In genomic region chr7:98360221-98361124, GRCh38 we compare ENCODE assay signal across 12 cellular contexts. TPM values are rescaled to one million over a fixed set of nuclear protein-coding genes. Genes with fewer than 3 reads are reported as not detected.
DNase-seq lines count a peak whose midpoint lies in the region; ATAC-seq and TF ChIP-seq lines count a peak whose summit lies in the region.
"Had no signal": no experiment of that assay in that cellular context is flagged by ENCODE, and none has a peak within 500 bp of the region (broad histone marks: within the 10 kb centered on the region; RNA-seq: fewer than 3 reads in every experiment).

No MANE protein-coding gene starts in this region.

- no peaks in the 10 kb centered on the region for H3K36me3 Mint-ChIP-seq in activated T-helper 1 cell treated with anti-CD3 and anti-CD28 coated beads, Interleukin-12 subunit alpha, Interleukin-12 subunit beta, Interleukin-2, Interleukin-4 antibody, amounts not matched to agents 30 ng/mL and 10 ng/mL and 1 ng/mL, durations not matched to agents 14 hours and 24 hours and 36 hours (ENCODE audit: low read depth)
- H3K36me3 Mint-ChIP-seq: CD4-positive, CD25-positive, alpha-beta regulatory T cell had no signal

- intact Hi-C loops in activated T-helper 1 cell treated with anti-CD3 and anti-CD28 coated beads, Interleukin-12 subunit alpha, Interleukin-12 subunit beta, Interleukin-2, Interleukin-4 antibody, amounts not matched to agents 30 ng/mL and 10 ng/mL and 1 ng/mL, durations not matched to agents 14 hours and 24 hours and 36 hours (cut with micrococcal nuclease): no loop called here

- no peak overlapping the region for H3K4me3 ChIP-seq in mucosa of stomach (ENCODE audit: low read length)
- H3K4me3 ChIP-seq: sigmoid colon had no signal

- ATAC-seq in GM21367 (IDR thresholded peaks at IDR 0.05; ENCODE audit: unreplicated experiment): no peak

- H3K36me3 ChIP-seq in mucosa of stomach (ENCODE audit: control insufficient read depth, insufficient read depth, low read length): peaks cover 4% of the 10 kb centered on the region
- H3K36me3 ChIP-seq: brain microvascular endothelial cell, sigmoid colon had no signal

- DNase-seq in Daoy (ENCODE audit: low read depth) (peak; percentile 17), NAMALWA (ENCODE audit: low spot score) (peak; percentile 37), erythroblast (lab: John Stamatoyannopoulos, UW) (peak; percentile 17 to 28), NCI-H2227 treated with DMSO at 0.1 percent for 48 hours (lab: John Stamatoyannopoulos, UW) (no peak), NOMO-1 treated with DMSO at 0.1 percent for 48 hours (lab: John Stamatoyannopoulos, UW; ENCODE audit: unreplicated experiment) (no peak)
- no peak for DNase-seq in activated T-helper 1 cell treated with anti-CD3 and anti-CD28 coated beads, Interleukin-12 subunit alpha, Interleukin-12 subunit beta, Interleukin-2, Interleukin-4 antibody, amounts not matched to agents 30 ng/mL and 10 ng/mL and 1 ng/mL, durations not matched to agents 14 hours and 24 hours and 36 hours (ENCODE audit: low spot score)
- DNase-seq: brain microvascular endothelial cell; CD4-positive, CD25-positive, alpha-beta regulatory T cell; NCI-H1930; sigmoid colon had no signal

- peak overlapping the region; percentile 2 for H3K9ac ChIP-seq in mucosa of stomach (ENCODE audit: low read length)

- no peaks in the 10 kb centered on the region for H3K9me3 Mint-ChIP-seq in activated T-helper 1 cell treated with anti-CD3 and anti-CD28 coated beads, Interleukin-12 subunit alpha, Interleukin-12 subunit beta, Interleukin-2, Interleukin-4 antibody, amounts not matched to agents 30 ng/mL and 10 ng/mL and 1 ng/mL, durations not matched to agents 14 hours and 24 hours and 36 hours

- no peaks in the 10 kb centered on the region for H3K27me3 ChIP-seq in mucosa of stomach (ENCODE audit: control insufficient read depth, insufficient read depth, low read length)
- H3K27me3 ChIP-seq: brain microvascular endothelial cell, sigmoid colon had no signal

- no peak for TF ChIP-seq POLR2A in erythroblast (IDR thresholded peaks at IDR 0.05; ENCODE audit: low read length)

- H3K4me1 ChIP-seq in mucosa of stomach (ENCODE audit: control insufficient read depth, insufficient read depth, low read length): peaks cover 35% of the 10 kb centered on the region
- H3K4me1 ChIP-seq: sigmoid colon had no signal

- H3K9me3 ChIP-seq in mucosa of stomach (ENCODE audit: control insufficient read depth, low read length): no peaks in the 10 kb centered on the region
- H3K9me3 ChIP-seq: sigmoid colon had no signal

- H3K4me1 Mint-ChIP-seq in activated T-helper 1 cell treated with anti-CD3 and anti-CD28 coated beads, Interleukin-12 subunit alpha, Interleukin-12 subunit beta, Interleukin-2, Interleukin-4 antibody, amounts not matched to agents 30 ng/mL and 10 ng/mL and 1 ng/mL, durations not matched to agents 14 hours and 24 hours and 36 hours (ENCODE audit: low read depth): no peaks in the 10 kb centered on the region
- H3K4me1 Mint-ChIP-seq: CD4-positive, CD25-positive, alpha-beta regulatory T cell had no signal

- no peak overlapping the region for H3K4me3 Mint-ChIP-seq in activated T-helper 1 cell treated with anti-CD3 and anti-CD28 coated beads, Interleukin-12 subunit alpha, Interleukin-12 subunit beta, Interleukin-2, Interleukin-4 antibody, amounts not matched to agents 30 ng/mL and 10 ng/mL and 1 ng/mL, durations not matched to agents 14 hours and 24 hours and 36 hours
- H3K4me3 Mint-ChIP-seq: CD4-positive, CD25-positive, alpha-beta regulatory T cell had no signal

- H3K27me3 Mint-ChIP-seq in activated T-helper 1 cell treated with anti-CD3 and anti-CD28 coated beads, Interleukin-12 subunit alpha, Interleukin-12 subunit beta, Interleukin-2, Interleukin-4 antibody, amounts not matched to agents 30 ng/mL and 10 ng/mL and 1 ng/mL, durations not matched to agents 14 hours and 24 hours and 36 hours (ENCODE audit: insufficient read depth): no peaks in the 10 kb centered on the region
- H3K27me3 Mint-ChIP-seq: CD4-positive, CD25-positive, alpha-beta regulatory T cell had no signal

- H3K27ac Mint-ChIP-seq in activated T-helper 1 cell treated with anti-CD3 and anti-CD28 coated beads, Interleukin-12 subunit alpha, Interleukin-12 subunit beta, Interleukin-2, Interleukin-4 antibody, amounts not matched to agents 30 ng/mL and 10 ng/mL and 1 ng/mL, durations not matched to agents 14 hours and 24 hours and 36 hours: no peak overlapping the region

RNA-seq across cellular contexts. Expression of gene BAIAP2L1, which starts 40.4 kb away (rescaled TPM):
- 11.1 and 14.3 TPM in 2 replicates for total RNA-seq in Daoy (2014; rRNA removed; shearing (Covaris generic))
- total RNA-seq in activated T-helper 1 cell treated with anti-CD3 and anti-CD28 coated beads, Interleukin-12 subunit alpha, Interleukin-12 subunit beta, Interleukin-2, Interleukin-4 antibody, amounts not matched to agents 30 ng/mL and 10 ng/mL and 1 ng/mL, durations not matched to agents 14 hours and 24 hours and 36 hours: 1.7 and 2.7 TPM in 2 replicates

Comparison
In these comparisons a context has a peak if more than half of its experiments do, and no peak if none do; other contexts are left out.
1. DNase-seq: peak in Daoy (single experiment), NAMALWA (single experiment) and erythroblast (2 of 2); none in NCI-H2227 treated with DMSO at 0.1 percent for 48 hours (single experiment), activated T-helper 1 cell treated with anti-CD3 and anti-CD28 coated beads, Interleukin-12 subunit alpha, Interleukin-12 subunit beta, Interleukin-2, Interleukin-4 antibody, amounts not matched to agents 30 ng/mL and 10 ng/mL and 1 ng/mL, durations not matched to agents 14 hours and 24 hours and 36 hours (single experiment) and NOMO-1 treated with DMSO at 0.1 percent for 48 hours (single experiment).